ENCODE assay signal across 1 cellular context in genomic region chr13:20902438-20903163, GRCh38.
TF ChIP-seq lines count a peak whose summit lies in the region.

XPO4 (minus strand) TSS chr13:20902746; CDS start chr13:20902738, 8 bp downstream.

TF ChIP-seq in HepG2, 621 proteins besides CTCF, POLR2A, EP300 and RAD21 (continued from another document and continues in another):
- TF ChIP-seq ZNF407 (CRISPR knock-in tag; IDR thresholded peaks at IDR 0.05; ENCODE audit: not compliant biosample characterization) (peak; percentile 65), ZNF777 (CRISPR knock-in tag; IDR thresholded peaks at IDR 0.05) (0 out of 2 replicates have a peak, but pooled peaks have one; percentile 36), ASH2L (IDR thresholded peaks at IDR 0.05; ENCODE audit: insufficient read length, low read depth, low read length) (peak; percentile 83), ZNF724P (CRISPR knock-in tag; IDR thresholded peaks at IDR 0.05; ENCODE audit: borderline replicate concordance) (no peak), NFRKB (IDR thresholded peaks at IDR 0.05) (no peak), NR2F2 (IDR thresholded peaks at IDR 0.05; ENCODE audit: borderline replicate concordance, low read depth) (no peak), ZNF317 (CRISPR knock-in tag; IDR thresholded peaks at IDR 0.05) (peak; percentile 75; the same call in 1 of the 2 replicates), PHF20 (CRISPR knock-in tag; IDR thresholded peaks at IDR 0.05) (peak; percentile 84), SSRP1 (CRISPR knock-in tag; IDR thresholded peaks at IDR 0.05) (no peak), PAWR (CRISPR knock-in tag; IDR thresholded peaks at IDR 0.05; ENCODE audit: borderline replicate concordance) (no peak), FOXO1 (CRISPR knock-in tag; IDR thresholded peaks at IDR 0.05) (no peak), NAIF1 (CRISPR knock-in tag; IDR thresholded peaks at IDR 0.05; ENCODE audit: borderline replicate concordance) (no peak), ZFP1 (CRISPR knock-in tag; IDR thresholded peaks at IDR 0.05) (no peak), SMC3 (IDR thresholded peaks at IDR 0.05; ENCODE audit: low read length) (no peak), ZNF230 (CRISPR knock-in tag; IDR thresholded peaks at IDR 0.05) (peak; percentile 78; the same call in 1 of the 2 replicates), ZBTB7B (CRISPR knock-in tag; IDR thresholded peaks at IDR 0.05) (no peak), SIX1 (CRISPR knock-in tag; IDR thresholded peaks at IDR 0.05; ENCODE audit: borderline replicate concordance) (no peak), ZNF263 (CRISPR knock-in tag; IDR thresholded peaks at IDR 0.05) (0 out of 2 replicates have a peak, but pooled peaks have one; percentile 17), ZNF30 (CRISPR knock-in tag; IDR thresholded peaks at IDR 0.05) (no peak), ZMYM3 (CRISPR knock-in tag; IDR thresholded peaks at IDR 0.05) (0 out of 2 replicates have a peak, but pooled peaks have one; percentile 3), ZC3H13 (CRISPR knock-in tag; IDR thresholded peaks at IDR 0.05) (peak; percentile 29; the same call in 1 of the 2 replicates), RELA (CRISPR knock-in tag; IDR thresholded peaks at IDR 0.05) (no peak), ZNF747 (CRISPR knock-in tag; IDR thresholded peaks at IDR 0.05; ENCODE audit: borderline replicate concordance) (no peak), ZNF615 (CRISPR knock-in tag; IDR thresholded peaks at IDR 0.05; ENCODE audit: borderline replicate concordance) (no peak), ZNF678 (CRISPR knock-in tag; IDR thresholded peaks at IDR 0.05) (no peak), ZNF703 (CRISPR knock-in tag; IDR thresholded peaks at IDR 0.05; ENCODE audit: borderline replicate concordance) (no peak), ZNF382 (CRISPR knock-in tag; IDR thresholded peaks at IDR 0.05; ENCODE audit: borderline replicate concordance) (no peak), NFE2L2 (IDR thresholded peaks at IDR 0.05; ENCODE audit: low read length) (no peak), NRL (CRISPR knock-in tag; IDR thresholded peaks at IDR 0.05; ENCODE audit: borderline replicate concordance) (no peak; the same call in 1 of the 2 replicates), NFIC (IDR thresholded peaks at IDR 0.05; ENCODE audit: low read length) (no peak), FOXO4 (CRISPR knock-in tag; conservative IDR thresholded peaks at IDR 0.05) (0 out of 2 replicates have a peak, but pooled peaks have one; percentile 84), ZNF431 (CRISPR knock-in tag; IDR thresholded peaks at IDR 0.05; ENCODE audit: borderline replicate concordance, low read depth) (0 out of 2 replicates have a peak, but pooled peaks have one; percentile 59), SOX6 (IDR thresholded peaks at IDR 0.05) (no peak), SOX6 (CRISPR knock-in tag; IDR thresholded peaks at IDR 0.05) (0 out of 2 replicates have a peak, but pooled peaks have one; percentile 16), ZNF644 (CRISPR knock-in tag; IDR thresholded peaks at IDR 0.05; ENCODE audit: low read depth) (no peak), ZNF333 (CRISPR knock-in tag; IDR thresholded peaks at IDR 0.05; ENCODE audit: borderline replicate concordance) (peak; percentile 59; the same call in 1 of the 2 replicates), RNF2 (conservative IDR thresholded peaks at IDR 0.05; ENCODE audit: low read depth) (peak; percentile 92; the same call in 1 of the 2 replicates), AGO1 (IDR thresholded peaks at IDR 0.05; ENCODE audit: low read depth, low read length, poor library complexity, severe bottlenecking) (no peak), GATAD1 (CRISPR knock-in tag; IDR thresholded peaks at IDR 0.05) (peak; percentile 95), TSC22D2 (CRISPR knock-in tag; IDR thresholded peaks at IDR 0.05; ENCODE audit: borderline replicate concordance) (no peak), ZNF672 (CRISPR knock-in tag; IDR thresholded peaks at IDR 0.05) (no peak), IRX3 (CRISPR knock-in tag; IDR thresholded peaks at IDR 0.05; ENCODE audit: borderline replicate concordance, low read depth) (peak; percentile 59; the same call in 1 of the 2 replicates), PATZ1 (CRISPR knock-in tag; IDR thresholded peaks at IDR 0.05) (peak; percentile 32; the same call in 1 of the 2 replicates), NR2C2 (CRISPR knock-in tag; IDR thresholded peaks at IDR 0.05; ENCODE audit: borderline replicate concordance) (peak; percentile 77), ZNF549 (CRISPR knock-in tag; IDR thresholded peaks at IDR 0.05) (no peak), ZNF253 (CRISPR knock-in tag; IDR thresholded peaks at IDR 0.05; ENCODE audit: borderline replicate concordance) (no peak), KDM5B (CRISPR knock-in tag; IDR thresholded peaks at IDR 0.05; ENCODE audit: borderline replicate concordance) (peak; percentile 77; the same call in 1 of the 2 replicates), HDAC1 (CRISPR knock-in tag; IDR thresholded peaks at IDR 0.05) (peak; percentile 83)
- TF ChIP-seq, protein P1, sequence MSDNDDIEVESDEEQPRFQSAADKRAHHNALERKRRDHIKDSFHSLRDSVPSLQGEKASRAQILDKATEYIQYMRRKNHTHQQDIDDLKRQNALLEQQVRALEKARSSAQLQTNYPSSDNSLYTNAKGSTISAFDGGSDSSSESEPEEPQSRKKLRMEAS (IDR thresholded peaks at IDR 0.05) = peak; percentile 88
- TF ChIP-seq, protein P2, sequence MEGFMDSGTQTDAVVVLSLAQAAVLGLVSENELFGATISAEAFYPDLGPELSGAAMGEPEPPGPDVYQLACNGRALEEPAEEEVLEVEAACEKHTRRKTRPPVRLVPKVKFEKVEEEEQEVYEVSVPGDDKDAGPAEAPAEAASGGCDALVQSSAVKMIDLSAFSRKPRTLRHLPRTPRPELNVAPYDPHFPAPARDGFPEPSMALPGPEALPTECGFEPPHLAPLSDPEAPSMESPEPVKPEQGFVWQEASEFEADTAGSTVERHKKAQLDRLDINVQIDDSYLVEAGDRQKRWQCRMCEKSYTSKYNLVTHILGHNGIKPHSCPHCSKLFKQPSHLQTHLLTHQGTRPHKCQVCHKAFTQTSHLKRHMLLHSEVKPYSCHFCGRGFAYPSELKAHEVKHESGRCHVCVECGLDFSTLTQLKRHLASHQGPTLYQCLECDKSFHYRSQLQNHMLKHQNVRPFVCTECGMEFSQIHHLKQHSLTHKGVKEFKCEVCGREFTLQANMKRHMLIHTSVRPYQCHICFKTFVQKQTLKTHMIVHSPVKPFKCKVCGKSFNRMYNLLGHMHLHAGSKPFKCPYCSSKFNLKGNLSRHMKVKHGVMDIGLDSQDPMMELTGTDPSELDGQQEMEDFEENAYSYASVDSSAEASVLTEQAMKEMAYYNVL (CRISPR knock-in tag; IDR thresholded peaks at IDR 0.05; ENCODE audit: borderline replicate concordance) = 0 out of 2 replicates have a peak, but pooled peaks have one; percentile 28
- TF ChIP-seq, protein P3, sequence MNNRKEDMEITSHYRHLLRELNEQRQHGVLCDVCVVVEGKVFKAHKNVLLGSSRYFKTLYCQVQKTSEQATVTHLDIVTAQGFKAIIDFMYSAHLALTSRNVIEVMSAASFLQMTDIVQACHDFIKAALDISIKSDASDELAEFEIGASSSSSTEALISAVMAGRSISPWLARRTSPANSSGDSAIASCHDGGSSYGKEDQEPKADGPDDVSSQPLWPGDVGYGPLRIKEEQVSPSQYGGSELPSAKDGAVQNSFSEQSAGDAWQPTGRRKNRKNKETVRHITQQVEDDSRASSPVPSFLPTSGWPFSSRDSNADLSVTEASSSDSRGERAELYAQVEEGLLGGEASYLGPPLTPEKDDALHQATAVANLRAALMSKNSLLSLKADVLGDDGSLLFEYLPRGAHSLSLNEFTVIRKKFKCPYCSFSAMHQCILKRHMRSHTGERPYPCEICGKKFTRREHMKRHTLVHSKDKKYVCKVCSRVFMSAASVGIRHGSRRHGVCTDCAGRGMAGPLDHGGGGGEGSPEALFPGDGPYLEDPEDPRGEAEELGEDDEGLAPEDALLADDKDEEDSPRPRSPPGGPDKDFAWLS (CRISPR knock-in tag; IDR thresholded peaks at IDR 0.05; ENCODE audit: borderline replicate concordance) = no peak
